29 cellular contexts compared by ENCODE assay signal in the genomic region with DNA sequence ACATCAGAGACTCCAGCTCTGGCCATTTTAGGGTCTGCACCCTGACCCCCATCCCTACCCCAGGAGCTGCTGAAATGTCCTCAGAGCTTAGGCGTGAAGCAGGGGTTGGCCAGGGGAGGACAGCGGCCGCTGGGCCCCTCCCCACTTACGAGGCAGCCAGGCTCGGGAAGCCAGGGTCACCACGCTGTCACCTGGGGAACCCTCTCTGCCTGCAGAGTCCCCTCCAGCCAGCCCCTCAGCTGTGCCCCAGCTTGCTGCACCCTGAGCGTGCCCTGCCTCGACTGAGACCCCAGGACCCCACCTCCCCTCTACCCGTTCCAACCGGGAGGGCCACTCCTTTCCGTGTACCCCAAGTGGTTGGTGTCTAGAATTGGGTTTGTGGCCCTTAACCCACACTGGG. TPM values are rescaled to one million over a fixed set of nuclear protein-coding genes. Genes with fewer than 3 reads are reported as not detected.
"Had no signal": no experiment of that assay in that cellular context is flagged by ENCODE, and none has a peak within 500 bp of the region (broad histone marks: within the 10 kb centered on the region; RNA-seq: fewer than 3 reads in every experiment).

No MANE protein-coding gene starts in this region.

- H3K27ac ChIP-seq: RWPE1 had no signal

- H3K27me3 Mint-ChIP-seq: activated naive CD8-positive, alpha-beta T cell had no signal

- H3K4me3 ChIP-seq: K562 had no signal

- ATAC-seq: activated CD8-positive, alpha-beta memory T cell treated with anti-CD3 and anti-CD28 coated beads, Interleukin-2, amount 10 ng/mL, durations not matched to agents 7 days and 5 days; K562; Panc1; WTC11 had no signal

- H3K27ac Mint-ChIP-seq: activated CD4-positive, alpha-beta T cell treated with anti-CD3 and anti-CD28 coated beads, Interleukin-2, amount 10 ng/mL, durations not matched to agents 24 days and 14 days; activated CD8-positive, alpha-beta memory T cell treated with anti-CD3 and anti-CD28 coated beads, Interleukin-2, amount 10 ng/mL, durations not matched to agents 7 days and 5 days; activated T-cell treated with anti-CD3 and anti-CD28 coated beads, Interleukin-2, amount 50 U/mL, for 24 hours; activated T-helper 1 cell treated with anti-CD3 and anti-CD28 coated beads, Interleukin-12 subunit alpha, Interleukin-12 subunit beta, Interleukin-2, Interleukin-4 antibody, amounts not matched to agents 30 ng/mL and 10 ng/mL and 1 ng/mL, durations not matched to agents 14 hours and 24 hours and 36 hours; T-helper 1 cell treated with Interleukin-12 subunit alpha and Interleukin-12 subunit beta and Interleukin-4 antibody, amounts not matched to agents 30 μg/mL and 1 μg/mL, for 36 hours; WTC11 had no signal

- H3K4me1 Mint-ChIP-seq: WTC11 had no signal

- H3K36me3 Mint-ChIP-seq: activated CD8-positive, alpha-beta memory T cell treated with anti-CD3 and anti-CD28 coated beads, Interleukin-2, amount 10 ng/mL, durations not matched to agents 7 days and 5 days; activated naive CD8-positive, alpha-beta T cell; WTC11 had no signal

- DNase-seq: activated CD4-positive, alpha-beta T cell treated with anti-CD3 and anti-CD28 coated beads for 1 hour; activated CD4-positive, alpha-beta T cell treated with anti-CD3 and anti-CD28 coated beads, Interleukin-2, amount 10 ng/mL, durations not matched to agents 24 days and 14 days; activated CD4-positive, alpha-beta T cell treated with anti-CD3 and anti-CD28 coated beads, Interleukin-2, amount 50 U/mL, for 48 hours; activated CD8-positive, alpha-beta memory T cell treated with anti-CD3 and anti-CD28 coated beads, Interleukin-2, amount 10 ng/mL, durations not matched to agents 7 days and 5 days; activated effector memory CD4-positive, alpha-beta T cell treated with Interleukin-2 at 50 U/mL for 16 hours; activated naive CD4-positive, alpha-beta T cell; activated T-cell treated with anti-CD3 and anti-CD28 coated beads, Interleukin-2, amount 50 U/mL, for 24 hours; Karpas-422; MM.1S; NCI-H1105; NCI-H1436; NCI-H1694 treated with DMSO at 0.1 percent for 48 hours; NCI-H2029 treated with DMSO at 0.1 percent for 48 hours; NCI-H345; NCI-H510A; NCI-H526 treated with DMSO at 0.1 percent for 48 hours; NCI-H82; OCI-M1; SHP77 treated with DMSO at 0.1 percent for 48 hours had no signal

- H3K4me3 Mint-ChIP-seq: activated CD4-positive, alpha-beta T cell treated with anti-CD3 and anti-CD28 coated beads, Interleukin-2, amount 10 ng/mL, durations not matched to agents 24 days and 14 days; activated CD8-positive, alpha-beta memory T cell treated with anti-CD3 and anti-CD28 coated beads, Interleukin-2, amount 10 ng/mL, durations not matched to agents 7 days and 5 days; activated T-helper 1 cell treated with anti-CD3 and anti-CD28 coated beads, Interleukin-12 subunit alpha, Interleukin-12 subunit beta, Interleukin-2, Interleukin-4 antibody, amounts not matched to agents 30 ng/mL and 10 ng/mL and 1 ng/mL, durations not matched to agents 14 hours and 24 hours and 36 hours; T-helper 1 cell treated with Interleukin-12 subunit alpha and Interleukin-12 subunit beta and Interleukin-4 antibody, amounts not matched to agents 30 μg/mL and 1 μg/mL, for 36 hours; WTC11 had no signal

- H3K9me3 Mint-ChIP-seq: activated CD4-positive, alpha-beta T cell treated with anti-CD3 and anti-CD28 coated beads, Interleukin-2, amount 10 ng/mL, durations not matched to agents 24 days and 14 days; activated T-cell treated with anti-CD3 and anti-CD28 coated beads, Interleukin-2, amount 50 U/mL, for 24 hours; activated T-helper 1 cell treated with anti-CD3 and anti-CD28 coated beads, Interleukin-12 subunit alpha, Interleukin-12 subunit beta, Interleukin-2, Interleukin-4 antibody, amounts not matched to agents 30 ng/mL and 10 ng/mL and 1 ng/mL, durations not matched to agents 14 hours and 24 hours and 36 hours; T-helper 1 cell treated with Interleukin-12 subunit alpha and Interleukin-12 subunit beta and Interleukin-4 antibody, amounts not matched to agents 30 μg/mL and 1 μg/mL, for 36 hours had no signal

RNA-seq across cellular contexts. Expression of gene LCN10, which starts 2.7 kb away (rescaled TPM):
- total RNA-seq: K562, SK-MEL-5 had no signal

RNA-seq across cellular contexts. Expression of gene LCN6, which starts 8.3 kb away (rescaled TPM):
- total RNA-seq: activated CD4-positive, alpha-beta T cell treated with anti-CD3 and anti-CD28 coated beads, Interleukin-2, amount 10 ng/mL, durations not matched to agents 24 days and 14 days; activated CD8-positive, alpha-beta memory T cell treated with anti-CD3 and anti-CD28 coated beads, Interleukin-2, amount 10 ng/mL, durations not matched to agents 7 days and 5 days; activated T-helper 1 cell treated with anti-CD3 and anti-CD28 coated beads, Interleukin-12 subunit alpha, Interleukin-12 subunit beta, Interleukin-2, Interleukin-4 antibody, amounts not matched to agents 30 ng/mL and 10 ng/mL and 1 ng/mL, durations not matched to agents 14 hours and 24 hours and 36 hours; SK-MEL-5; WTC11 had no signal

RNA-seq across cellular contexts. Expression of gene LCN8, which starts 18.0 kb away (rescaled TPM):
- total RNA-seq: activated CD4-positive, alpha-beta T cell treated with anti-CD3 and anti-CD28 coated beads, Interleukin-2, amount 10 ng/mL, durations not matched to agents 24 days and 14 days; activated CD8-positive, alpha-beta memory T cell treated with anti-CD3 and anti-CD28 coated beads, Interleukin-2, amount 10 ng/mL, durations not matched to agents 7 days and 5 days; activated T-helper 1 cell treated with anti-CD3 and anti-CD28 coated beads, Interleukin-12 subunit alpha, Interleukin-12 subunit beta, Interleukin-2, Interleukin-4 antibody, amounts not matched to agents 30 ng/mL and 10 ng/mL and 1 ng/mL, durations not matched to agents 14 hours and 24 hours and 36 hours; cardiac septum; K562; SK-MEL-5; WTC11 had no signal
- polyA plus RNA-seq: adipose tissue, K562 had no signal

RNA-seq across cellular contexts. Expression of gene LCN15, which starts 24.2 kb away (rescaled TPM):
- total RNA-seq: activated CD4-positive, alpha-beta T cell treated with anti-CD3 and anti-CD28 coated beads, Interleukin-2, amount 10 ng/mL, durations not matched to agents 24 days and 14 days; activated CD8-positive, alpha-beta memory T cell treated with anti-CD3 and anti-CD28 coated beads, Interleukin-2, amount 10 ng/mL, durations not matched to agents 7 days and 5 days; activated T-helper 1 cell treated with anti-CD3 and anti-CD28 coated beads, Interleukin-12 subunit alpha, Interleukin-12 subunit beta, Interleukin-2, Interleukin-4 antibody, amounts not matched to agents 30 ng/mL and 10 ng/mL and 1 ng/mL, durations not matched to agents 14 hours and 24 hours and 36 hours; cardiac septum; K562 had no signal
- polyA plus RNA-seq: adipose tissue had no signal

RNA-seq across cellular contexts. Expression of gene DIPK1B, which starts 27.7 kb away (rescaled TPM):
- total RNA-seq: activated CD8-positive, alpha-beta memory T cell treated with anti-CD3 and anti-CD28 coated beads, Interleukin-2, amount 10 ng/mL, durations not matched to agents 7 days and 5 days had no signal
